ENCODE assay signal across 16 cellular contexts in the genomic region with DNA sequence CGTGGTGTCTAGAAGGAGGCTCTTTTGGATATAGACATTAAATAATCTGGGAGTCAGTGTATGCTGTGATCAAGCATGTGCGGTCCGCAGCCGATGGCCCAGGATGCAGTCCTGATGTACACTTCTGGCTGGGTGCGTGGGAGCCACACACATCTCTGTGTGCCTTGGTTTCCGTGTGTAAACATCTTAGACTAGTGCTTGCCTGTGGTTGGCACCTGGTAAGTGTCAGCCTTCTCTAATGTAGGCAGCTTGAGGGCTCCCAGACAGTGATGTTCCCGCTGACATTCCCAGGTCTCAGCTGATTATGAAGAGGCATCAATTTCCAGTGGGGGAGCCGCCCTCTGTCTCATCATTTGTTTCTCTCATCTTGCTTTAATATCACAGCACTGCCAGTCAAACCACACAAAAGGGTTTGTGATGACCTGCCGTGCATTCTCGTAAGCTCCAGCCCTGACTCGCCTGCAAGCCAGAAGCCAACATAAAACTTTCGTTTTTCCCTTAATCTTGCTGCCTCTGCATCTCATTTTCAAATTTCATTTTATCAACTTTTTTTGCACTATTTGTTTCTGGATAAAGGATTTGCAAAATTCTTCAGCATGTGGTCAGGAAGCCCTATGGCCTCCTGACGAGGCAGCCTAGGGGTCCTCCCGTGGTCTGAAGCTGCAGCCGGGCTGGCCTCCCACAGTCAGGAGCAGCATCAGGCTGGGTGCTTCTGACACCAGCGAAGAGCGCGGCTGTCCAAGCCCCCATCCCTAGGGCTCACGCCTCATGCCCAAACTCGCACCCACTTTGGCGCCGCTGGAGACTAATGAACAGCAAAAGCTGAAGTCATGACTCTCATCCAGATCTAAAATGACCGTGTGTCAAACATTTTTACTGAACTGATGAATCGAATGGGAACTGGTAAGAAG. TPM values are rescaled to one million over a fixed set of nuclear protein-coding genes. Genes with fewer than 3 reads are reported as not detected.
DNase-seq lines count a peak whose midpoint lies in the region; ATAC-seq and TF ChIP-seq lines count a peak whose summit lies in the region.
"Had no signal": no experiment of that assay in that cellular context is flagged by ENCODE, and none has a peak within 500 bp of the region (broad histone marks: within the 10 kb centered on the region; RNA-seq: fewer than 3 reads in every experiment).

No MANE protein-coding gene starts in this region.

- no peaks in the 10 kb centered on the region for H3K9me3 Mint-ChIP-seq in activated naive CD4-positive, alpha-beta T cell treated with anti-CD3 and anti-CD28 coated beads, Interleukin-2, amount 10 ng/mL, durations not matched to agents 7 days and 5 days
- H3K9me3 Mint-ChIP-seq in WTC11, result no peaks in the 10 kb centered on the region
- H3K9me3 Mint-ChIP-seq in effector memory CD8-positive, alpha-beta T cell, result no peaks in the 10 kb centered on the region
- H3K9me3 Mint-ChIP-seq in stimulated activated naive CD8-positive, alpha-beta T cell treated with anti-CD3 and anti-CD28 coated beads, Interleukin-15, amount 100 ng/mL, for 72 hours, result no peaks in the 10 kb centered on the region

- H3K79me2 ChIP-seq in mesendoderm (ENCODE audit: control insufficient read depth, insufficient read depth, low read length), result no peaks in the 10 kb centered on the region

- no peak overlapping the region for H2BK5ac ChIP-seq in mesendoderm (ENCODE audit: low read length)

- H3K4me2 ChIP-seq in mesendoderm (ENCODE audit: low read length), result no peak overlapping the region

- peaks cover 50% of the 10 kb centered on the region for H3K27me3 Mint-ChIP-seq in activated naive CD4-positive, alpha-beta T cell treated with anti-CD3 and anti-CD28 coated beads, Interleukin-2, amount 10 ng/mL, durations not matched to agents 7 days and 5 days
- H3K27me3 Mint-ChIP-seq in WTC11 (ENCODE audit: low read depth), result no peaks in the 10 kb centered on the region
- peaks cover 12 to 31% of the 10 kb centered on the region in 2 donors for H3K27me3 Mint-ChIP-seq in effector memory CD8-positive, alpha-beta T cell
- no peaks in the 10 kb centered on the region for H3K27me3 Mint-ChIP-seq in stimulated activated naive CD8-positive, alpha-beta T cell treated with anti-CD3 and anti-CD28 coated beads, Interleukin-15, amount 100 ng/mL, for 72 hours

- H3K27ac ChIP-seq in mesendoderm (ENCODE audit: low read depth, low read length), result no peak overlapping the region
- H3K27ac ChIP-seq: pancreas, SK-N-MC, uterus had no signal

- H4K5ac ChIP-seq in mesendoderm (ENCODE audit: low read length), result no peak overlapping the region

- peaks cover 61% of the 10 kb centered on the region for H3K4me1 Mint-ChIP-seq in activated naive CD4-positive, alpha-beta T cell treated with anti-CD3 and anti-CD28 coated beads, Interleukin-2, amount 10 ng/mL, durations not matched to agents 7 days and 5 days
- H3K4me1 Mint-ChIP-seq in WTC11, result peaks cover 10% of the 10 kb centered on the region
- H3K4me1 Mint-ChIP-seq in effector memory CD8-positive, alpha-beta T cell (ENCODE audit: low read depth in 2 of 2), result peaks cover 24 to 26% of the 10 kb centered on the region in 2 donors
- peaks cover 66% of the 10 kb centered on the region for H3K4me1 Mint-ChIP-seq in stimulated activated naive CD8-positive, alpha-beta T cell treated with anti-CD3 and anti-CD28 coated beads, Interleukin-15, amount 100 ng/mL, for 72 hours

- DNase-seq in activated naive CD4-positive, alpha-beta T cell treated with Interleukin-2 at 50 U/mL for 16 hours, result peak; percentile 6
- no peak for DNase-seq in activated naive CD4-positive, alpha-beta T cell treated with anti-CD3 and anti-CD28 coated beads, Interleukin-2, amount 10 ng/mL, durations not matched to agents 7 days and 5 days
- DNase-seq in WTC11 (ENCODE audit: low spot score) (no peak), mesendoderm (no peak), NCI-H2081 (lab: John Stamatoyannopoulos, UW) (no peak)
- DNase-seq in effector memory CD8-positive, alpha-beta T cell, result no peak
- no peak for DNase-seq in stimulated activated naive CD8-positive, alpha-beta T cell treated with anti-CD3 and anti-CD28 coated beads, Interleukin-15, amount 100 ng/mL, for 72 hours
- DNase-seq: MG63; NCI-H2081 treated with DMSO at 0.1 percent for 48 hours; NCI-H69; OCI-M1; pancreas; stimulated activated naive CD4-positive, alpha-beta T cell treated with Interleukin-2 at 50 U/mL for 16 hours; uterus had no signal

- POLR2A ChIA-PET in WTC11 (lab: Charles Lee), result no interaction called here

- no peaks in the 10 kb centered on the region for H3K36me3 ChIP-seq in mesendoderm (ENCODE audit: control insufficient read depth, insufficient read depth, low read length)
- H3K36me3 ChIP-seq: MG63, pancreas, uterus had no signal

- H3K4me3 Mint-ChIP-seq in activated naive CD4-positive, alpha-beta T cell treated with anti-CD3 and anti-CD28 coated beads, Interleukin-2, amount 10 ng/mL, durations not matched to agents 7 days and 5 days, result no peak overlapping the region
- H3K4me3 Mint-ChIP-seq in WTC11, result no peak overlapping the region
- peak overlapping the region; percentile 10 to 21 for H3K4me3 Mint-ChIP-seq in effector memory CD8-positive, alpha-beta T cell
- H3K4me3 Mint-ChIP-seq in stimulated activated naive CD8-positive, alpha-beta T cell treated with anti-CD3 and anti-CD28 coated beads, Interleukin-15, amount 100 ng/mL, for 72 hours, result no peak overlapping the region

- H3K4me3 ChIP-seq in mesendoderm (ENCODE audit: low read length), result no peak overlapping the region
- H3K4me3 ChIP-seq: MG63, pancreas, SK-N-MC, uterus had no signal

- no peak overlapping the region for H2BK15ac ChIP-seq in mesendoderm (replicated peaks; ENCODE audit: low read depth)

- peaks cover 5% of the 10 kb centered on the region for H3K79me1 ChIP-seq in mesendoderm (ENCODE audit: low read length)

- WGBS in mesendoderm (ENCODE audit: extremely low coverage, insufficient coverage, low lambda C conversion rate), result no CpG with 5 or more reads among the region's 24 CpGs

- no peak overlapping the region for H3K27ac Mint-ChIP-seq in activated naive CD4-positive, alpha-beta T cell treated with anti-CD3 and anti-CD28 coated beads, Interleukin-2, amount 10 ng/mL, durations not matched to agents 7 days and 5 days
- H3K27ac Mint-ChIP-seq in WTC11, result peak overlapping the region; percentile 67; the same call in 1 of the 2 replicates
- peak overlapping the region in 1 of 2 donors; percentile 80 for H3K27ac Mint-ChIP-seq in effector memory CD8-positive, alpha-beta T cell
- H3K27ac Mint-ChIP-seq in stimulated activated naive CD8-positive, alpha-beta T cell treated with anti-CD3 and anti-CD28 coated beads, Interleukin-15, amount 100 ng/mL, for 72 hours, result no peak overlapping the region

- no peak overlapping the region for H2BK120ac ChIP-seq in mesendoderm (ENCODE audit: low read depth, low read length)

- ATAC-seq in WTC11 (no peak), GM18868 (IDR thresholded peaks at IDR 0.05; ENCODE audit: unreplicated experiment) (no peak)
- peak; percentile 55 for ATAC-seq in effector memory CD8-positive, alpha-beta T cell (replicated peaks)
- peak; percentile 26 for ATAC-seq in stimulated activated naive CD8-positive, alpha-beta T cell treated with anti-CD3 and anti-CD28 coated beads, Interleukin-15, amount 100 ng/mL, for 72 hours
- ATAC-seq: pancreas had no signal

- no peak for TF ChIP-seq CTCF in WTC11 (IDR thresholded peaks at IDR 0.05)

- no peak overlapping the region for H2AK5ac ChIP-seq in mesendoderm (ENCODE audit: low read length)

- CTCF ChIA-PET in activated naive CD4-positive, alpha-beta T cell treated with anti-CD3 and anti-CD28 coated beads, Interleukin-2, amount 10 ng/mL, durations not matched to agents 7 days and 5 days (lab: Charles Lee), result no interaction called here
- CTCF ChIA-PET in WTC11 (lab: Charles Lee), result no interaction called here

- no peaks in the 10 kb centered on the region for H3K4me1 ChIP-seq in mesendoderm (ENCODE audit: control insufficient read depth, low read depth, low read length)
- H3K4me1 ChIP-seq: pancreas, uterus had no signal

- no peak overlapping the region for H3K18ac ChIP-seq in mesendoderm (ENCODE audit: low read length)

- no peak overlapping the region for H3K4ac ChIP-seq in mesendoderm (ENCODE audit: low read depth, low read length)

- H4K8ac ChIP-seq in mesendoderm (ENCODE audit: low read depth, low read length), result no peak overlapping the region

- no peaks in the 10 kb centered on the region for H3K27me3 ChIP-seq in mesendoderm (ENCODE audit: insufficient read depth, low read length, poor library complexity)
- H3K27me3 ChIP-seq: pancreas, uterus had no signal

- peaks cover 1% of the 10 kb centered on the region for H3K36me3 Mint-ChIP-seq in activated naive CD4-positive, alpha-beta T cell treated with anti-CD3 and anti-CD28 coated beads, Interleukin-2, amount 10 ng/mL, durations not matched to agents 7 days and 5 days
- H3K36me3 Mint-ChIP-seq in WTC11, result peaks cover 10% of the 10 kb centered on the region
- peaks cover 9% of the 10 kb centered on the region for H3K36me3 Mint-ChIP-seq in effector memory CD8-positive, alpha-beta T cell (ENCODE audit: insufficient read depth)

- H3K9ac ChIP-seq in mesendoderm (ENCODE audit: low read length), result no peak overlapping the region

- no peak overlapping the region for H3K56ac ChIP-seq in mesendoderm (ENCODE audit: low read length)

- H3K23ac ChIP-seq in mesendoderm (ENCODE audit: low read length), result no peak overlapping the region

TF ChIP-seq in WTC11, 78 proteins besides CTCF, POLR2A, EP300 and RAD21 (continues in another document):
- TF ChIP-seq IRF2 (CRISPR knock-in tag; IDR thresholded peaks at IDR 0.05; ENCODE audit: borderline replicate concordance, low read depth), result no peak
- TF ChIP-seq JUN (CRISPR knock-in tag; IDR thresholded peaks at IDR 0.05), result no peak

RNA-seq across cellular contexts. Expression of a gene that starts 28.1 kb away (rescaled TPM):
- 44.8 to 46.3 TPM (median 46.1 TPM) in 3 replicates for total RNA-seq in WTC11 (2021)
- 36.9 TPM for polyA plus RNA-seq in mesendoderm (2013, experiment 1 of 2)
- polyA plus RNA-seq in mesendoderm (2013, experiment 2 of 2), result 38.7 TPM

Comparison
In these comparisons a context has a peak if more than half of its experiments do, and no peak if none do; other contexts are left out.
1. H3K4me3 Mint-ChIP-seq: peak in effector memory CD8-positive, alpha-beta T cell (2 of 2); none in activated naive CD4-positive, alpha-beta T cell treated with anti-CD3 and anti-CD28 coated beads, Interleukin-2, amount 10 ng/mL, durations not matched to agents 7 days and 5 days (single experiment), WTC11 (single experiment) and stimulated activated naive CD8-positive, alpha-beta T cell treated with anti-CD3 and anti-CD28 coated beads, Interleukin-15, amount 100 ng/mL, for 72 hours (0 of 2).
2. ATAC-seq: peak in effector memory CD8-positive, alpha-beta T cell (single experiment) and stimulated activated naive CD8-positive, alpha-beta T cell treated with anti-CD3 and anti-CD28 coated beads, Interleukin-15, amount 100 ng/mL, for 72 hours (single experiment); none in WTC11 (single experiment) and GM18868 (single experiment).